8 cellular contexts compared by ENCODE assay signal in genomic region chr2:179422037-179422643, GRCh38.
DNase-seq lines count a peak whose midpoint lies in the region; ATAC-seq, FAIRE-seq and TF ChIP-seq lines count a peak whose summit lies in the region.

No MANE protein-coding gene starts in this region.

- ATAC-seq in GM19324 (IDR thresholded peaks at IDR 0.05; ENCODE audit: low FRiP score, unreplicated experiment), result peak; percentile 69
- ATAC-seq in HG03280 (IDR thresholded peaks at IDR 0.05; ENCODE audit: unreplicated experiment), result peak; percentile 73

- H3K4me3 ChIP-seq in foreskin fibroblast (ENCODE audit: low read depth in 1 of 2, low read length in 2 of 2), result no peak overlapping the region

- TF ChIP-seq POLR2A in GM12891 (IDR thresholded peaks at IDR 0.05; ENCODE audit: low read depth, low read length), result no peak

- DNase-seq in COR-L47 (lab: John Stamatoyannopoulos, UW), result peak; percentile 66
- peak; percentile 30 for DNase-seq in NCI-H510A (lab: John Stamatoyannopoulos, UW)
- DNase-seq in activated CD8-positive, alpha-beta memory T cell treated with anti-CD3 and anti-CD28 coated beads, Interleukin-2, amount 50 U/mL, for 48 hours, result peak; percentile 63
- DNase-seq in foreskin fibroblast, result peak; percentile 60 to 88
- DNase-seq in pons (ENCODE audit: low spot score), result peak; percentile 75
- DNase-seq in GM12891 (ENCODE audit: insufficient read length, low spot score), result no peak

- FAIRE-seq in GM12891 (lab: Jason Lieb, UNC), result no peak

- TF ChIP-seq CTCF in foreskin fibroblast (IDR thresholded peaks at IDR 0.05; ENCODE audit: low read depth, low read length), result peak; percentile 91

TF ChIP-seq in GM12891, 5 proteins besides CTCF, POLR2A, EP300 and RAD21:
- TF ChIP-seq SPI1 (IDR thresholded peaks at IDR 0.05; ENCODE audit: low read depth, low read length) (no peak), POLR2AphosphoS5 (IDR thresholded peaks at IDR 0.05; ENCODE audit: low read depth, low read length) (no peak), POU2F2 (IDR thresholded peaks at IDR 0.05; ENCODE audit: low read depth, low read length) (no peak), TAF1 (IDR thresholded peaks at IDR 0.05; ENCODE audit: low read depth, low read length) (no peak), PAX5 (IDR thresholded peaks at IDR 0.05; ENCODE audit: insufficient read depth, low read length, severe bottlenecking) (no peak)
